1 cellular context compared by ENCODE assay signal in the genomic region with DNA sequence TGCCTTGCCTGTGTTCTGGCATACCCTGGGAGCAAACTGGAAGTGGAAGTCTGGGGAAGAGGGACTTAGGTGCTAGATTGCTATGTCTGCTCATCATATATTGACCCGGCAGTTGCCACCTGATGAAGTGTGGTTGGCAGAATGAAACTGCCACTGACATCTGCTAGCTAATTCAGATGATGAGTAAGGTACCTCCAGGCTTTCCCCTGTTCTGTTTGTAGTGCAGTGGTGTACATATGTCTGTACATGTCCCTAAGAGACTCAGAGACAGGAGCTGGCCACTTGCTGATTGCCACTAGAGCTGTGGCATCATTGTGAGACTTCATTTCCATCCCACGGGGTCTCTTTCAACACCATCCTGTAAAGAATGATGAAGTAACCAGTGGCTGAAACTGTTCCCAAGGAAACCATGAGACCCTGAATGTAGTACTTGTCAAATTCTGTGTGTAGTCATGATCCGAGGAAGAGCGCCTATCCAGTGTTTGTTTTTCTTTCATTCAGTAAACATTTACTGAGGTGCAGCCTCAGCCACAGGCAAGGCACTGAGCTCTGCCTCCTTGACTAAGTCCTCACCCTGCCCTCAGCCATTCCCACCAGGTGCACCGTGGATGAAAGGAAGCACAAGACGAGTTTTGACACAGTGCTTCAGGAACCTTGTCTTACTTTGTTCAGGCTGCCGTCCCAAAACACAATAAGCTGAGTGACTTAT.
TF ChIP-seq lines count a peak whose summit lies in the region.

No MANE protein-coding gene starts in this region.

TF ChIP-seq in HepG2, 621 proteins besides CTCF, POLR2A, EP300 and RAD21:
- no peak for TF ChIP-seq ZNF883 (CRISPR knock-in tag; IDR thresholded peaks at IDR 0.05; ENCODE audit: not compliant biosample characterization)
- 0 out of 2 replicates have a peak, but pooled peaks have one; percentile 8 for TF ChIP-seq FOXA3 (CRISPR knock-in tag; IDR thresholded peaks at IDR 0.05)
- TF ChIP-seq, protein P1, sequence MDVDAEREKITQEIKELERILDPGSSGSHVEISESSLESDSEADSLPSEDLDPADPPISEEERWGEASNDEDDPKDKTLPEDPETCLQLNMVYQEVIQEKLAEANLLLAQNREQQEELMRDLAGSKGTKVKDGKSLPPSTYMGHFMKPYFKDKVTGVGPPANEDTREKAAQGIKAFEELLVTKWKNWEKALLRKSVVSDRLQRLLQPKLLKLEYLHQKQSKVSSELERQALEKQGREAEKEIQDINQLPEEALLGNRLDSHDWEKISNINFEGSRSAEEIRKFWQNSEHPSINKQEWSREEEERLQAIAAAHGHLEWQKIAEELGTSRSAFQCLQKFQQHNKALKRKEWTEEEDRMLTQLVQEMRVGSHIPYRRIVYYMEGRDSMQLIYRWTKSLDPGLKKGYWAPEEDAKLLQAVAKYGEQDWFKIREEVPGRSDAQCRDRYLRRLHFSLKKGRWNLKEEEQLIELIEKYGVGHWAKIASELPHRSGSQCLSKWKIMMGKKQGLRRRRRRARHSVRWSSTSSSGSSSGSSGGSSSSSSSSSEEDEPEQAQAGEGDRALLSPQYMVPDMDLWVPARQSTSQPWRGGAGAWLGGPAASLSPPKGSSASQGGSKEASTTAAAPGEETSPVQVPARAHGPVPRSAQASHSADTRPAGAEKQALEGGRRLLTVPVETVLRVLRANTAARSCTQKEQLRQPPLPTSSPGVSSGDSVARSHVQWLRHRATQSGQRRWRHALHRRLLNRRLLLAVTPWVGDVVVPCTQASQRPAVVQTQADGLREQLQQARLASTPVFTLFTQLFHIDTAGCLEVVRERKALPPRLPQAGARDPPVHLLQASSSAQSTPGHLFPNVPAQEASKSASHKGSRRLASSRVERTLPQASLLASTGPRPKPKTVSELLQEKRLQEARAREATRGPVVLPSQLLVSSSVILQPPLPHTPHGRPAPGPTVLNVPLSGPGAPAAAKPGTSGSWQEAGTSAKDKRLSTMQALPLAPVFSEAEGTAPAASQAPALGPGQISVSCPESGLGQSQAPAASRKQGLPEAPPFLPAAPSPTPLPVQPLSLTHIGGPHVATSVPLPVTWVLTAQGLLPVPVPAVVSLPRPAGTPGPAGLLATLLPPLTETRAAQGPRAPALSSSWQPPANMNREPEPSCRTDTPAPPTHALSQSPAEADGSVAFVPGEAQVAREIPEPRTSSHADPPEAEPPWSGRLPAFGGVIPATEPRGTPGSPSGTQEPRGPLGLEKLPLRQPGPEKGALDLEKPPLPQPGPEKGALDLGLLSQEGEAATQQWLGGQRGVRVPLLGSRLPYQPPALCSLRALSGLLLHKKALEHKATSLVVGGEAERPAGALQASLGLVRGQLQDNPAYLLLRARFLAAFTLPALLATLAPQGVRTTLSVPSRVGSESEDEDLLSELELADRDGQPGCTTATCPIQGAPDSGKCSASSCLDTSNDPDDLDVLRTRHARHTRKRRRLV (CRISPR knock-in tag; IDR thresholded peaks at IDR 0.05), result no peak
